ENCODE assay signal across 1 cellular context in the genomic region with DNA sequence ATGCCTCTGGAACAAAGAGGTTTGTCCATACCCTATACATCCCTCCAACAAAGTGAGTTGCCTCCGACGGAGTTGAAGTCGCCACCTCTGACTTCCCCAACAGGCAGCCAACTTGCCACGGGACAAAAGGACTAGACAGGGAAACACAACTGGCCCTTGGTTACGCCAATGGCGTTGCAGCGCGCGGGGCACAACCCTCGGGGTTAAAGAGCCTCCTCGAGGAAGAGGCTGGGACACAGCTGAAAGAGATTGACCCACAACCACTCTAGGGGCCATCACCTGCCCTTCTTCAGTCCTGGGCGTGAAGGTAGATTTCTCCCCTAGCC.
TF ChIP-seq lines count a peak whose summit lies in the region.

No MANE protein-coding gene starts in this region.

TF ChIP-seq in HepG2, 621 proteins besides CTCF, POLR2A, EP300 and RAD21 (continued from another document and continues in another):
- TF ChIP-seq, protein P1, sequence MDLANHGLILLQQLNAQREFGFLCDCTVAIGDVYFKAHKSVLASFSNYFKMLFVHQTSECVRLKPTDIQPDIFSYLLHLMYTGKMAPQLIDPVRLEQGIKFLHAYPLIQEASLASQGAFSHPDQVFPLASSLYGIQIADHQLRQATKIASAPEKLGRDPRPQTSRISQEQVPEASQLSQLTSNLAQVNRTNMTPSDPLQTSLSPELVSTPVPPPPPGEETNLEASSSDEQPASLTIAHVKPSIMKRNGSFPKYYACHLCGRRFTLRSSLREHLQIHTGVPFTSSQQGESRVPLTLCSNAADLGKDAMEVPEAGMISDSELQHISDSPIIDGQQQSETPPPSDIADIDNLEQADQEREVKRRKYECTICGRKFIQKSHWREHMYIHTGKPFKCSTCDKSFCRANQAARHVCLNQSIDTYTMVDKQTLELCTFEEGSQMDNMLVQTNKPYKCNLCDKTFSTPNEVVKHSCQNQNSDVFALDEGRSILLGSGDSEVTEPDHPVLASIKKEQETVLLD (CRISPR knock-in tag; IDR thresholded peaks at IDR 0.05; ENCODE audit: low read depth) = peak; percentile 1; the same call in 1 of the 2 replicates
- TF ChIP-seq ZNF44 (CRISPR knock-in tag; IDR thresholded peaks at IDR 0.05) (peak; percentile 82; the same call in 1 of the 2 replicates), PRMT3 (CRISPR knock-in tag; IDR thresholded peaks at IDR 0.05; ENCODE audit: borderline replicate concordance, low read depth) (0 out of 2 replicates have a peak, but pooled peaks have one; percentile 17), ELF4 (CRISPR knock-in tag; IDR thresholded peaks at IDR 0.05; ENCODE audit: borderline replicate concordance) (no peak), GLI4 (CRISPR knock-in tag; IDR thresholded peaks at IDR 0.05; ENCODE audit: borderline replicate concordance) (0 out of 2 replicates have a peak, but pooled peaks have one; percentile 3), ZKSCAN5 (CRISPR knock-in tag; IDR thresholded peaks at IDR 0.05) (no peak), GTF3A (CRISPR knock-in tag; conservative IDR thresholded peaks at IDR 0.05) (no peak), ZNF547 (CRISPR knock-in tag; IDR thresholded peaks at IDR 0.05) (no peak), CBX1 (IDR thresholded peaks at IDR 0.05; ENCODE audit: low read depth) (no peak), HMG20A (CRISPR knock-in tag; IDR thresholded peaks at IDR 0.05; ENCODE audit: borderline replicate concordance) (no peak), ZNF383 (CRISPR knock-in tag; IDR thresholded peaks at IDR 0.05; ENCODE audit: borderline replicate concordance) (no peak), ZNF557 (CRISPR knock-in tag; IDR thresholded peaks at IDR 0.05) (0 out of 2 replicates have a peak, but pooled peaks have one; percentile 34), GPN1 (CRISPR knock-in tag; IDR thresholded peaks at IDR 0.05; ENCODE audit: borderline replicate concordance) (no peak), MEF2D (CRISPR knock-in tag; IDR thresholded peaks at IDR 0.05) (no peak; the same call in 1 of the 2 replicates), ELF3 (CRISPR knock-in tag; IDR thresholded peaks at IDR 0.05) (no peak), ZNF75D (CRISPR knock-in tag; IDR thresholded peaks at IDR 0.05; ENCODE audit: borderline replicate concordance) (0 out of 2 replicates have a peak, but pooled peaks have one; percentile 18), ZNF432 (CRISPR knock-in tag; IDR thresholded peaks at IDR 0.05; ENCODE audit: borderline replicate concordance) (no peak), HCFC1 (IDR thresholded peaks at IDR 0.05; ENCODE audit: low read depth, low read length) (no peak), MTF1 (CRISPR knock-in tag; IDR thresholded peaks at IDR 0.05) (peak; percentile 24; the same call in 1 of the 2 replicates), MIER2 (CRISPR knock-in tag; IDR thresholded peaks at IDR 0.05) (no peak), DNMT1 (CRISPR knock-in tag; IDR thresholded peaks at IDR 0.05) (0 out of 2 replicates have a peak, but pooled peaks have one; percentile 20), RARA (CRISPR knock-in tag; IDR thresholded peaks at IDR 0.05) (0 out of 2 replicates have a peak, but pooled peaks have one; percentile 14), IRF2 (CRISPR knock-in tag; IDR thresholded peaks at IDR 0.05) (0 out of 2 replicates have a peak, but pooled peaks have one; percentile 4), POLR2G (IDR thresholded peaks at IDR 0.05; ENCODE audit: low read depth, low read length) (no peak; the same call in 1 of the 2 replicates), ESRRA (CRISPR knock-in tag; IDR thresholded peaks at IDR 0.05; ENCODE audit: low read depth) (no peak), SALL1 (CRISPR knock-in tag; IDR thresholded peaks at IDR 0.05) (no peak), ZNF773 (CRISPR knock-in tag; IDR thresholded peaks at IDR 0.05; ENCODE audit: borderline replicate concordance) (no peak), ASH2L (IDR thresholded peaks at IDR 0.05; ENCODE audit: insufficient read length, low read depth, low read length) (no peak), HHEX (CRISPR knock-in tag; IDR thresholded peaks at IDR 0.05) (no peak), ZNF780A (CRISPR knock-in tag; IDR thresholded peaks at IDR 0.05) (no peak), ZNF3 (CRISPR knock-in tag; IDR thresholded peaks at IDR 0.05) (no peak; the same call in 1 of the 2 replicates), TARDBP (CRISPR knock-in tag; IDR thresholded peaks at IDR 0.05) (no peak), ZMAT3 (CRISPR knock-in tag; conservative IDR thresholded peaks at IDR 0.05) (no peak; the same call in 1 of the 2 replicates), ZNF891 (CRISPR knock-in tag; IDR thresholded peaks at IDR 0.05) (no peak; the same call in none of the 2 replicates)
- TF ChIP-seq, protein P2, sequence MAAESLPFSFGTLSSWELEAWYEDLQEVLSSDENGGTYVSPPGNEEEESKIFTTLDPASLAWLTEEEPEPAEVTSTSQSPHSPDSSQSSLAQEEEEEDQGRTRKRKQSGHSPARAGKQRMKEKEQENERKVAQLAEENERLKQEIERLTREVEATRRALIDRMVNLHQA (CRISPR knock-in tag; IDR thresholded peaks at IDR 0.05) = no peak
- TF ChIP-seq, protein P3, sequence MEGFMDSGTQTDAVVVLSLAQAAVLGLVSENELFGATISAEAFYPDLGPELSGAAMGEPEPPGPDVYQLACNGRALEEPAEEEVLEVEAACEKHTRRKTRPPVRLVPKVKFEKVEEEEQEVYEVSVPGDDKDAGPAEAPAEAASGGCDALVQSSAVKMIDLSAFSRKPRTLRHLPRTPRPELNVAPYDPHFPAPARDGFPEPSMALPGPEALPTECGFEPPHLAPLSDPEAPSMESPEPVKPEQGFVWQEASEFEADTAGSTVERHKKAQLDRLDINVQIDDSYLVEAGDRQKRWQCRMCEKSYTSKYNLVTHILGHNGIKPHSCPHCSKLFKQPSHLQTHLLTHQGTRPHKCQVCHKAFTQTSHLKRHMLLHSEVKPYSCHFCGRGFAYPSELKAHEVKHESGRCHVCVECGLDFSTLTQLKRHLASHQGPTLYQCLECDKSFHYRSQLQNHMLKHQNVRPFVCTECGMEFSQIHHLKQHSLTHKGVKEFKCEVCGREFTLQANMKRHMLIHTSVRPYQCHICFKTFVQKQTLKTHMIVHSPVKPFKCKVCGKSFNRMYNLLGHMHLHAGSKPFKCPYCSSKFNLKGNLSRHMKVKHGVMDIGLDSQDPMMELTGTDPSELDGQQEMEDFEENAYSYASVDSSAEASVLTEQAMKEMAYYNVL (CRISPR knock-in tag; IDR thresholded peaks at IDR 0.05; ENCODE audit: borderline replicate concordance) = peak; percentile 87; the same call in 1 of the 2 replicates
- TF ChIP-seq, protein P4, sequence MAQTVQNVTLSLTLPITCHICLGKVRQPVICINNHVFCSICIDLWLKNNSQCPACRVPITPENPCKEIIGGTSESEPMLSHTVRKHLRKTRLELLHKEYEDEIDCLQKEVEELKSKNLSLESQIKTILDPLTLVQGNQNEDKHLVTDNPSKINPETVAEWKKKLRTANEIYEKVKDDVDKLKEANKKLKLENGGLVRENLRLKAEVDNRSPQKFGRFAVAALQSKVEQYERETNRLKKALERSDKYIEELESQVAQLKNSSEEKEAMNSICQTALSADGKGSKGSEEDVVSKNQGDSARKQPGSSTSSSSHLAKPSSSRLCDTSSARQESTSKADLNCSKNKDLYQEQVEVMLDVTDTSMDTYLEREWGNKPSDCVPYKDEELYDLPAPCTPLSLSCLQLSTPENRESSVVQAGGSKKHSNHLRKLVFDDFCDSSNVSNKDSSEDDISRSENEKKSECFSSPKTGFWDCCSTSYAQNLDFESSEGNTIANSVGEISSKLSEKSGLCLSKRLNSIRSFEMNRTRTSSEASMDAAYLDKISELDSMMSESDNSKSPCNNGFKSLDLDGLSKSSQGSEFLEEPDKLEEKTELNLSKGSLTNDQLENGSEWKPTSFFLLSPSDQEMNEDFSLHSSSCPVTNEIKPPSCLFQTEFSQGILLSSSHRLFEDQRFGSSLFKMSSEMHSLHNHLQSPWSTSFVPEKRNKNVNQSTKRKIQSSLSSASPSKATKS (CRISPR knock-in tag; IDR thresholded peaks at IDR 0.05) = 0 out of 2 replicates have a peak, but pooled peaks have one; percentile 14
- TF ChIP-seq, protein P5, sequence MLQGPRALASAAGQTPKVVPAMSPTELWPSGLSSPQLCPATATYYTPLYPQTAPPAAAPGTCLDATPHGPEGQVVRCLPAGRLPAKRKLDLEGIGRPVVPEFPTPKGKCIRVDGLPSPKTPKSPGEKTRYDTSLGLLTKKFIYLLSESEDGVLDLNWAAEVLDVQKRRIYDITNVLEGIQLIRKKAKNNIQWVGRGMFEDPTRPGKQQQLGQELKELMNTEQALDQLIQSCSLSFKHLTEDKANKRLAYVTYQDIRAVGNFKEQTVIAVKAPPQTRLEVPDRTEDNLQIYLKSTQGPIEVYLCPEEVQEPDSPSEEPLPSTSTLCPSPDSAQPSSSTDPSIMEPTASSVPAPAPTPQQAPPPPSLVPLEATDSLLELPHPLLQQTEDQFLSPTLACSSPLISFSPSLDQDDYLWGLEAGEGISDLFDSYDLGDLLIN (CRISPR knock-in tag; IDR thresholded peaks at IDR 0.05; ENCODE audit: borderline replicate concordance) = no peak
- TF ChIP-seq, protein P6, sequence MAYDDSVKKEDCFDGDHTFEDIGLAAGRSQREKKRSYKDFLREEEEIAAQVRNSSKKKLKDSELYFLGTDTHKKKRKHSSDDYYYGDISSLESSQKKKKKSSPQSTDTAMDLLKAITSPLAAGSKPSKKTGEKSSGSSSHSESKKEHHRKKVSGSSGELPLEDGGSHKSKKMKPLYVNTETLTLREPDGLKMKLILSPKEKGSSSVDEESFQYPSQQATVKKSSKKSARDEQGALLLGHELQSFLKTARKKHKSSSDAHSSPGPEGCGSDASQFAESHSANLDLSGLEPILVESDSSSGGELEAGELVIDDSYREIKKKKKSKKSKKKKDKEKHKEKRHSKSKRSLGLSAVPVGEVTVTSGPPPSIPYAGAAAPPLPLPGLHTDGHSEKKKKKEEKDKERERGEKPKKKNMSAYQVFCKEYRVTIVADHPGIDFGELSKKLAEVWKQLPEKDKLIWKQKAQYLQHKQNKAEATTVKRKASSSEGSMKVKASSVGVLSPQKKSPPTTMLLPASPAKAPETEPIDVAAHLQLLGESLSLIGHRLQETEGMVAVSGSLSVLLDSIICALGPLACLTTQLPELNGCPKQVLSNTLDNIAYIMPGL (CRISPR knock-in tag; IDR thresholded peaks at IDR 0.05; ENCODE audit: borderline replicate concordance in 1 of 2, low read depth in 1 of 2) = peak in 1 of 2 experiments; percentile 17; a peak in 1 of 4 replicates
- TF ChIP-seq, protein P7, sequence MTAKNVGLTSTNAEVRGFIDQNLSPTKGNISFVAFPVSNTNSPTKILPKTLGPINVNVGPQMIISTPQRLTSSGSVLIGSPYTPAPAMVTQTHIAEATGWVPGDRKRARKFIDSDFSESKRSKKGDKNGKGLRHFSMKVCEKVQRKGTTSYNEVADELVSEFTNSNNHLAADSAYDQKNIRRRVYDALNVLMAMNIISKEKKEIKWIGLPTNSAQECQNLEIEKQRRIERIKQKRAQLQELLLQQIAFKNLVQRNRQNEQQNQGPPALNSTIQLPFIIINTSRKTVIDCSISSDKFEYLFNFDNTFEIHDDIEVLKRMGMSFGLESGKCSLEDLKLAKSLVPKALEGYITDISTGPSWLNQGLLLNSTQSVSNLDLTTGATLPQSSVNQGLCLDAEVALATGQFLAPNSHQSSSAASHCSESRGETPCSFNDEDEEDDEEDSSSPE (CRISPR knock-in tag; IDR thresholded peaks at IDR 0.05) = peak; percentile 63; the same call in 1 of the 2 replicates
- TF ChIP-seq, protein P8, sequence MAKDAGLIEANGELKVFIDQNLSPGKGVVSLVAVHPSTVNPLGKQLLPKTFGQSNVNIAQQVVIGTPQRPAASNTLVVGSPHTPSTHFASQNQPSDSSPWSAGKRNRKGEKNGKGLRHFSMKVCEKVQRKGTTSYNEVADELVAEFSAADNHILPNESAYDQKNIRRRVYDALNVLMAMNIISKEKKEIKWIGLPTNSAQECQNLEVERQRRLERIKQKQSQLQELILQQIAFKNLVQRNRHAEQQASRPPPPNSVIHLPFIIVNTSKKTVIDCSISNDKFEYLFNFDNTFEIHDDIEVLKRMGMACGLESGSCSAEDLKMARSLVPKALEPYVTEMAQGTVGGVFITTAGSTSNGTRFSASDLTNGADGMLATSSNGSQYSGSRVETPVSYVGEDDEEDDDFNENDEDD (CRISPR knock-in tag; IDR thresholded peaks at IDR 0.05; ENCODE audit: borderline replicate concordance) = peak; percentile 60
- TF ChIP-seq, protein P9, sequence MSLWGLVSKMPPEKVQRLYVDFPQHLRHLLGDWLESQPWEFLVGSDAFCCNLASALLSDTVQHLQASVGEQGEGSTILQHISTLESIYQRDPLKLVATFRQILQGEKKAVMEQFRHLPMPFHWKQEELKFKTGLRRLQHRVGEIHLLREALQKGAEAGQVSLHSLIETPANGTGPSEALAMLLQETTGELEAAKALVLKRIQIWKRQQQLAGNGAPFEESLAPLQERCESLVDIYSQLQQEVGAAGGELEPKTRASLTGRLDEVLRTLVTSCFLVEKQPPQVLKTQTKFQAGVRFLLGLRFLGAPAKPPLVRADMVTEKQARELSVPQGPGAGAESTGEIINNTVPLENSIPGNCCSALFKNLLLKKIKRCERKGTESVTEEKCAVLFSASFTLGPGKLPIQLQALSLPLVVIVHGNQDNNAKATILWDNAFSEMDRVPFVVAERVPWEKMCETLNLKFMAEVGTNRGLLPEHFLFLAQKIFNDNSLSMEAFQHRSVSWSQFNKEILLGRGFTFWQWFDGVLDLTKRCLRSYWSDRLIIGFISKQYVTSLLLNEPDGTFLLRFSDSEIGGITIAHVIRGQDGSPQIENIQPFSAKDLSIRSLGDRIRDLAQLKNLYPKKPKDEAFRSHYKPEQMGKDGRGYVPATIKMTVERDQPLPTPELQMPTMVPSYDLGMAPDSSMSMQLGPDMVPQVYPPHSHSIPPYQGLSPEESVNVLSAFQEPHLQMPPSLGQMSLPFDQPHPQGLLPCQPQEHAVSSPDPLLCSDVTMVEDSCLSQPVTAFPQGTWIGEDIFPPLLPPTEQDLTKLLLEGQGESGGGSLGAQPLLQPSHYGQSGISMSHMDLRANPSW (CRISPR knock-in tag; IDR thresholded peaks at IDR 0.05; ENCODE audit: borderline replicate concordance) = no peak
- TF ChIP-seq, protein P10, sequence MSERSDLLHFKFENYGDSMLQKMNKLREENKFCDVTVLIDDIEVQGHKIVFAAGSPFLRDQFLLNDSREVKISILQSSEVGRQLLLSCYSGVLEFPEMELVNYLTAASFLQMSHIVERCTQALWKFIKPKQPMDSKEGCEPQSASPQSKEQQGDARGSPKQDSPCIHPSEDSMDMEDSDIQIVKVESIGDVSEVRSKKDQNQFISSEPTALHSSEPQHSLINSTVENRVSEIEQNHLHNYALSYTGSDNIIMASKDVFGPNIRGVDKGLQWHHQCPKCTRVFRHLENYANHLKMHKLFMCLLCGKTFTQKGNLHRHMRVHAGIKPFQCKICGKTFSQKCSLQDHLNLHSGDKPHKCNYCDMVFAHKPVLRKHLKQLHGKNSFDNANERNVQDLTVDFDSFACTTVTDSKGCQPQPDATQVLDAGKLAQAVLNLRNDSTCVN (CRISPR knock-in tag; IDR thresholded peaks at IDR 0.05; ENCODE audit: borderline replicate concordance) = no peak
